In genomic region chr13:52348983-52349780, GRCh38 we compare ENCODE assay signal across 1 cellular context.
A peak's percentile ranks its signal among the peaks of the same experiment; 100 is the strongest.
TF ChIP-seq lines count a peak whose summit lies in the region.

No MANE protein-coding gene starts in this region.

TF ChIP-seq in HEK293, 187 proteins besides CTCF, POLR2A, EP300 and RAD21 (continued from another document and continues in another):
- TF ChIP-seq ZNF518A (tag by site-specific recombination; conservative IDR thresholded peaks at IDR 0.05; ENCODE audit: low read depth): 0 out of 2 replicates have a peak, but pooled peaks have one; percentile 22
- TF ChIP-seq ZNF830 (tag by site-specific recombination; IDR thresholded peaks at IDR 0.05; ENCODE audit: low read depth): no peak
- no peak for TF ChIP-seq OVOL3 (tag by site-specific recombination; IDR thresholded peaks at IDR 0.05)
- 0 out of 2 replicates have a peak, but pooled peaks have one; percentile 11 for TF ChIP-seq PRDM1 (tag by site-specific recombination; IDR thresholded peaks at IDR 0.05)
- no peak for TF ChIP-seq PATZ1 (tag by site-specific recombination; IDR thresholded peaks at IDR 0.05)
- no peak for TF ChIP-seq PRDM10 (tag by site-specific recombination; IDR thresholded peaks at IDR 0.05)
- TF ChIP-seq ZNF621 (tag by site-specific recombination; IDR thresholded peaks at IDR 0.05): no peak
- no peak for TF ChIP-seq ZXDB (tag by site-specific recombination; IDR thresholded peaks at IDR 0.05)
- no peak for TF ChIP-seq ZNF768 (tag by site-specific recombination; IDR thresholded peaks at IDR 0.05)
- peak; percentile 19; the same call in 1 of the 2 replicates for TF ChIP-seq FEZF1 (tag by site-specific recombination; IDR thresholded peaks at IDR 0.05)
- no peak for TF ChIP-seq ZFP3 (tag by site-specific recombination; IDR thresholded peaks at IDR 0.05; ENCODE audit: low read depth)
- TF ChIP-seq ZBTB49 (tag by site-specific recombination; IDR thresholded peaks at IDR 0.05; ENCODE audit: low read depth): no peak
- TF ChIP-seq GLI4 (tag by site-specific recombination; IDR thresholded peaks at IDR 0.05): no peak
- TF ChIP-seq TSHZ1 (tag by site-specific recombination; IDR thresholded peaks at IDR 0.05; ENCODE audit: borderline replicate concordance): no peak
- no peak for TF ChIP-seq ZNF645 (tag by site-specific recombination; IDR thresholded peaks at IDR 0.05)
- no peak for TF ChIP-seq ZBTB48 (tag by site-specific recombination; IDR thresholded peaks at IDR 0.05)
- peak; percentile 53 for TF ChIP-seq ZNF394 (tag by site-specific recombination; IDR thresholded peaks at IDR 0.05; ENCODE audit: borderline replicate concordance)
- TF ChIP-seq ZNF155 (tag by site-specific recombination; IDR thresholded peaks at IDR 0.05): no peak
- no peak for TF ChIP-seq ZBTB11 (tag by site-specific recombination; conservative IDR thresholded peaks at IDR 0.05; ENCODE audit: low read depth)
- no peak for TF ChIP-seq ZNF37A (tag by site-specific recombination; IDR thresholded peaks at IDR 0.05)
- TF ChIP-seq ZNF677 (tag by site-specific recombination; IDR thresholded peaks at IDR 0.05): no peak
- no peak for TF ChIP-seq ZSCAN16 (tag by site-specific recombination; IDR thresholded peaks at IDR 0.05)
- 0 out of 2 replicates have a peak, but pooled peaks have one; percentile 24 for TF ChIP-seq SP7 (tag by site-specific recombination; IDR thresholded peaks at IDR 0.05)
- no peak for TF ChIP-seq KLF8 (tag by site-specific recombination; IDR thresholded peaks at IDR 0.05)
- 0 out of 2 replicates have a peak, but pooled peaks have one; percentile 29 for TF ChIP-seq INSM2 (tag by site-specific recombination; IDR thresholded peaks at IDR 0.05)
- no peak for TF ChIP-seq ZNF624 (tag by site-specific recombination; IDR thresholded peaks at IDR 0.05)
- no peak for TF ChIP-seq ZNF10 (tag by site-specific recombination; IDR thresholded peaks at IDR 0.05)
- TF ChIP-seq TCF7L2 (IDR thresholded peaks at IDR 0.05; ENCODE audit: borderline replicate concordance, low read depth, low read length): no peak
- TF ChIP-seq IKZF3 (tag by site-specific recombination; IDR thresholded peaks at IDR 0.05): no peak
- no peak for TF ChIP-seq ZNF776 (tag by site-specific recombination; IDR thresholded peaks at IDR 0.05; ENCODE audit: borderline replicate concordance)
- TF ChIP-seq GLI2 (tag by site-specific recombination; IDR thresholded peaks at IDR 0.05; ENCODE audit: borderline replicate concordance, low read depth): no peak
- no peak for TF ChIP-seq ZNF580 (tag by site-specific recombination; IDR thresholded peaks at IDR 0.05)
